In the genomic region with DNA sequence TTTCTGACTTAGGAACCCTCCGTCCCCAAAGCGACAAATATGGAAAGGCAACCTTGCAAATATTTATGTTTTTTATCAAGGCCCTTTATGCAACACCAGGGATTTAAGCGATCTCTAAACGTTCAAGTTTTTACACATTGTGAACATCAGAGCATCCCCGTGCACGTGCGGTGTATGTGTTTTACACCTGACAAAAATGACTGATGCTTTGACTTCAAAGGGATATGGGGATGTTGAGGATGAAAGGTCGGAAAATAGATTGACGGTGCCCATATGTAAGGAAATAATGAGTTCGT, we compare ENCODE assay signal across 10 cellular contexts. TPM values are rescaled to one million over a fixed set of nuclear protein-coding genes. Genes with fewer than 3 reads are reported as not detected.
A peak's percentile ranks its signal among the peaks of the same experiment; 100 is the strongest.
DNase-seq lines count a peak whose midpoint lies in the region; ATAC-seq lines count a peak whose summit lies in the region.
"Had no signal": no experiment of that assay in that cellular context is flagged by ENCODE, and none has a peak within 500 bp of the region (broad histone marks: within the 10 kb centered on the region; RNA-seq: fewer than 3 reads in every experiment).

No MANE protein-coding gene starts in this region.

- no peaks in the 10 kb centered on the region for H3K27me3 Mint-ChIP-seq in stimulated activated naive CD8-positive, alpha-beta T cell treated with anti-CD3 and anti-CD28 coated beads, Interleukin-15, amount 100 ng/mL, for 72 hours
- no peaks in the 10 kb centered on the region for H3K27me3 Mint-ChIP-seq in central memory CD8-positive, alpha-beta T cell

- H3K27ac Mint-ChIP-seq in stimulated activated naive CD8-positive, alpha-beta T cell treated with anti-CD3 and anti-CD28 coated beads, Interleukin-15, amount 100 ng/mL, for 72 hours, result peak overlapping the region; percentile 40 to 43
- peak overlapping the region; percentile 32 for H3K27ac Mint-ChIP-seq in central memory CD8-positive, alpha-beta T cell (ENCODE audit: low read depth)

- H3K4me1 Mint-ChIP-seq in stimulated activated naive CD8-positive, alpha-beta T cell treated with anti-CD3 and anti-CD28 coated beads, Interleukin-15, amount 100 ng/mL, for 72 hours, result peaks cover 19% of the 10 kb centered on the region
- peaks cover 27% of the 10 kb centered on the region for H3K4me1 Mint-ChIP-seq in central memory CD8-positive, alpha-beta T cell

- H3K9me3 Mint-ChIP-seq in stimulated activated naive CD8-positive, alpha-beta T cell treated with anti-CD3 and anti-CD28 coated beads, Interleukin-15, amount 100 ng/mL, for 72 hours, result no peaks in the 10 kb centered on the region
- no peaks in the 10 kb centered on the region for H3K9me3 Mint-ChIP-seq in central memory CD8-positive, alpha-beta T cell

- peaks cover 11% of the 10 kb centered on the region for H3K36me3 Mint-ChIP-seq in central memory CD8-positive, alpha-beta T cell (ENCODE audit: insufficient read depth)

- ATAC-seq in stimulated activated naive CD8-positive, alpha-beta T cell treated with anti-CD3 and anti-CD28 coated beads, Interleukin-15, amount 100 ng/mL, for 72 hours, result no peak
- no peak for ATAC-seq in stimulated activated naive CD8-positive, alpha-beta T cell treated with anti-CD3 and anti-CD28 coated beads, Interleukin-15, Interleukin-2, amounts not matched to agents 100 U/mL and 50 U/mL, for 24 hours
- no peak for ATAC-seq in central memory CD8-positive, alpha-beta T cell (replicated peaks; ENCODE audit: extremely low read depth, poor library complexity, severe bottlenecking)
- no peak for ATAC-seq in GM19351 (IDR thresholded peaks at IDR 0.05; ENCODE audit: unreplicated experiment)
- no peak for ATAC-seq in HG02571 (IDR thresholded peaks at IDR 0.05; ENCODE audit: unreplicated experiment)

- peak overlapping the region; percentile 65 for H3K4me3 ChIP-seq in mononuclear cell (ENCODE audit: low read length)

- DNase-seq in stimulated activated naive CD8-positive, alpha-beta T cell treated with anti-CD3 and anti-CD28 coated beads, Interleukin-15, amount 100 ng/mL, for 72 hours, result no peak
- DNase-seq in stimulated activated naive CD8-positive, alpha-beta T cell treated with anti-CD3 and anti-CD28 coated beads, Interleukin-15, Interleukin-2, amounts not matched to agents 100 U/mL and 50 U/mL, for 24 hours, result no peak
- DNase-seq in central memory CD8-positive, alpha-beta T cell (ENCODE audit: low spot score in 2 of 2), result no peak
- DNase-seq in stimulated activated CD4-positive, alpha-beta T cell treated with anti-CD3 and anti-CD28 coated beads, Interleukin-1b, Interleukin-23, amount 100 ng/mL, for 48 hours, result no peak
- no peak for DNase-seq in SW 1271 (lab: John Stamatoyannopoulos, UW)
- DNase-seq: SIG-M5; stimulated activated CD4-positive, alpha-beta T cell treated with anti-CD3 and anti-CD28 coated beads, Interleukin-12 subunit alpha, Interleukin-12 subunit beta, amount 100 ng/mL, for 4 hours had no signal

- no peaks in the 10 kb centered on the region for H3K9me3 ChIP-seq in mononuclear cell (ENCODE audit: low read depth, low read length)

- no peaks in the 10 kb centered on the region for H3K27me3 ChIP-seq in mononuclear cell (ENCODE audit: insufficient read depth, low read length)

- peak overlapping the region; percentile 74 to 94 for H3K4me3 Mint-ChIP-seq in stimulated activated naive CD8-positive, alpha-beta T cell treated with anti-CD3 and anti-CD28 coated beads, Interleukin-15, amount 100 ng/mL, for 72 hours
- H3K4me3 Mint-ChIP-seq in central memory CD8-positive, alpha-beta T cell, result no peak overlapping the region

- H3K4me1 ChIP-seq in mononuclear cell (ENCODE audit: insufficient read depth, low read length), result peaks cover 73% of the 10 kb centered on the region

RNA-seq across cellular contexts. Expression of a gene that starts 0.8 kb away (rescaled TPM):
- total RNA-seq in mononuclear cell, result 27.5 TPM

RNA-seq across cellular contexts. Expression of a gene that starts 2.0 kb away (rescaled TPM):
- 12.9 TPM for total RNA-seq in mononuclear cell
